In genomic region chr5:181053760-181054122, GRCh38 we compare ENCODE assay signal across 9 cellular contexts. TPM values are rescaled to one million over a fixed set of nuclear protein-coding genes. Genes with fewer than 3 reads are reported as not detected.
DNase-seq lines count a peak whose midpoint lies in the region; ATAC-seq, FAIRE-seq and TF ChIP-seq lines count a peak whose summit lies in the region.
"Had no signal": no experiment of that assay in that cellular context is flagged by ENCODE, and none has a peak within 500 bp of the region (broad histone marks: within the 10 kb centered on the region; RNA-seq: fewer than 3 reads in every experiment).

No MANE protein-coding gene starts in this region.

- no peak overlapping the region for H3K9ac ChIP-seq in astrocyte (ENCODE audit: low read length)

- ATAC-seq in left lung (peak; percentile 22), GM19328 (IDR thresholded peaks at IDR 0.05; ENCODE audit: unreplicated experiment) (no peak)

- H3K4me1 ChIP-seq in astrocyte (ENCODE audit: insufficient read depth, low read length) (no peaks in the 10 kb centered on the region), left lung (peaks cover 2 to 28% of the 10 kb centered on the region in 2 donors), thyroid gland (peaks cover 9 to 14% of the 10 kb centered on the region in 2 donors)

- H3K27ac ChIP-seq in astrocyte (ENCODE audit: low read depth, low read length) (no peak overlapping the region), left lung (peak overlapping the region in 1 of 2 donors; percentile 66), thyroid gland (no peak overlapping the region)

- H2AFZ ChIP-seq in astrocyte (ENCODE audit: low read depth, low read length): peak overlapping the region; percentile 52

- peaks cover 45% of the 10 kb centered on the region for H3K27me3 ChIP-seq in astrocyte (ENCODE audit: insufficient read depth, low read length)
- H3K27me3 ChIP-seq in left lung: peaks cover 50 to 99% of the 10 kb centered on the region in 2 donors
- H3K27me3 ChIP-seq in thyroid gland: no peaks in the 10 kb centered on the region

- no peaks in the 10 kb centered on the region for H3K79me2 ChIP-seq in astrocyte (ENCODE audit: insufficient read depth, low read length)

- 3 to 7% methylated on average over 5 to 18 of the region's 23 CpGs for WGBS in thyroid gland, 2 donors

- H3K27me3 Mint-ChIP-seq in activated T-cell treated with anti-CD3 and anti-CD28 coated beads, Interleukin-2, amount 50 U/mL, for 24 hours: peaks cover 90% of the 10 kb centered on the region
- H3K27me3 Mint-ChIP-seq in astrocyte (ENCODE audit: low read depth, unreplicated experiment): peaks cover 85% of the 10 kb centered on the region

- H3K4me3 Mint-ChIP-seq in activated T-cell treated with anti-CD3 and anti-CD28 coated beads, Interleukin-2, amount 50 U/mL, for 24 hours: peak overlapping the region; percentile 64
- peak overlapping the region; percentile 72 for H3K4me3 Mint-ChIP-seq in astrocyte (ENCODE audit: unreplicated experiment)

- no peak for TF ChIP-seq POLR2A in thyroid gland (IDR thresholded peaks at IDR 0.05)

- H3K9me3 ChIP-seq in astrocyte (ENCODE audit: insufficient read depth, low read depth, low read length): no peaks in the 10 kb centered on the region
- no peaks in the 10 kb centered on the region for H3K9me3 ChIP-seq in left lung
- H3K9me3 ChIP-seq in thyroid gland: no peaks in the 10 kb centered on the region

- H3K27ac Mint-ChIP-seq in activated T-cell treated with anti-CD3 and anti-CD28 coated beads, Interleukin-2, amount 50 U/mL, for 24 hours: no peak overlapping the region
- no peak overlapping the region for H3K27ac Mint-ChIP-seq in astrocyte (ENCODE audit: unreplicated experiment)

- H3K36me3 ChIP-seq in astrocyte (ENCODE audit: insufficient read depth, low read length): no peaks in the 10 kb centered on the region
- no peaks in the 10 kb centered on the region for H3K36me3 ChIP-seq in left lung
- no peaks in the 10 kb centered on the region for H3K36me3 ChIP-seq in thyroid gland

- intact Hi-C loops in left lung (cut with DNase I): no loop called here
- intact Hi-C loops in thyroid gland (cut with DNase I): no loop called here

- H3K4me1 Mint-ChIP-seq in activated T-cell treated with anti-CD3 and anti-CD28 coated beads, Interleukin-2, amount 50 U/mL, for 24 hours (ENCODE audit: low read depth): peaks cover 15% of the 10 kb centered on the region
- peaks cover 3% of the 10 kb centered on the region for H3K4me1 Mint-ChIP-seq in astrocyte (ENCODE audit: low read depth, unreplicated experiment)

- H3K36me3 Mint-ChIP-seq in activated T-cell treated with anti-CD3 and anti-CD28 coated beads, Interleukin-2, amount 50 U/mL, for 24 hours (ENCODE audit: low read depth): no peaks in the 10 kb centered on the region
- no peaks in the 10 kb centered on the region for H3K36me3 Mint-ChIP-seq in astrocyte (ENCODE audit: low read depth, unreplicated experiment)

- no peaks in the 10 kb centered on the region for H3K9me3 Mint-ChIP-seq in activated T-cell treated with anti-CD3 and anti-CD28 coated beads, Interleukin-2, amount 50 U/mL, for 24 hours
- peaks cover 9% of the 10 kb centered on the region for H3K9me3 Mint-ChIP-seq in astrocyte (ENCODE audit: unreplicated experiment)

- H3K4me3 ChIP-seq in astrocyte (ENCODE audit: insufficient read depth, low read depth, low read length) (no peak overlapping the region), left lung (peak overlapping the region; percentile 37 to 49), thyroid gland (replicated peaks in 1 of 3) (peak overlapping the region in 1 of 3 donors; percentile 40)

- no peak for FAIRE-seq in astrocyte (lab: Jason Lieb, UNC)

- no peak for TF ChIP-seq CTCF in astrocyte (IDR thresholded peaks at IDR 0.05; ENCODE audit: insufficient read depth, low read depth, low read length)
- TF ChIP-seq CTCF in left lung (IDR thresholded peaks at IDR 0.05): no peak
- TF ChIP-seq CTCF in thyroid gland (IDR thresholded peaks at IDR 0.05): no peak

- no peak for DNase-seq in activated T-cell treated with anti-CD3 and anti-CD28 coated beads, Interleukin-2, amount 50 U/mL, for 24 hours
- DNase-seq in activated T-cell treated with anti-CD3 and anti-CD28 coated beads for 4 hours (no peak), astrocyte (ENCODE audit: low read depth) (no peak), left lung (no peak), thyroid gland (peak; percentile 23 to 34), D341Med (ENCODE audit: low spot score) (no peak), mesenteric fat pad (ENCODE audit: low spot score) (no peak)
- DNase-seq: activated effector memory CD4-positive, alpha-beta T cell treated with Interleukin-2 at 50 U/mL for 16 hours had no signal

- no peaks in the 10 kb centered on the region for H4K20me1 ChIP-seq in astrocyte (ENCODE audit: insufficient read depth, low read length)

- peak overlapping the region; percentile 79 for H3K4me2 ChIP-seq in astrocyte (ENCODE audit: low read length)

RNA-seq across cellular contexts. Expression of gene BTNL9, which starts 13.7 kb away (rescaled TPM):
- total RNA-seq in astrocyte (not detected in 2 replicates), left lung (10 to 100 TPM; 15.9 to 56.1 TPM), thyroid gland (10 to 100 TPM; 12.9 to 77.1 (median 34.3) TPM), mesenteric fat pad (407 TPM)

Comparison
In these comparisons a context has a peak if more than half of its experiments do, and no peak if none do; other contexts are left out.
1. DNase-seq: peak in thyroid gland (2 of 2); none in activated T-cell treated with anti-CD3 and anti-CD28 coated beads, Interleukin-2, amount 50 U/mL, for 24 hours (single experiment), activated T-cell treated with anti-CD3 and anti-CD28 coated beads for 4 hours (single experiment), astrocyte (single experiment), left lung (0 of 2), D341Med (single experiment) and mesenteric fat pad (single experiment).
2. RNA of gene BTNL9, which starts 13.7 kb away (total RNA-seq): 407 TPM in mesenteric fat pad (single experiment), 15.9 to 56.1 TPM in left lung and 12.9 to 77.1 TPM in thyroid gland; not detected in astrocyte; every median in the first group is over 10 times any median in the second.